Comparison of ENCODE assay signal across 17 cellular contexts in genomic region chr2:11357428-11357972, GRCh38. TPM values are rescaled to one million over a fixed set of nuclear protein-coding genes. Genes with fewer than 3 reads are reported as not detected.
DNase-seq lines count a peak whose midpoint lies in the region; ATAC-seq and TF ChIP-seq lines count a peak whose summit lies in the region.
"Had no signal": no experiment of that assay in that cellular context is flagged by ENCODE, and none has a peak within 500 bp of the region (broad histone marks: within the 10 kb centered on the region; RNA-seq: fewer than 3 reads in every experiment).

No MANE protein-coding gene starts in this region.

- peak overlapping the region; percentile 25 for H3K27ac ChIP-seq in SK-N-MC
- H3K27ac ChIP-seq in heart left ventricle = no peak overlapping the region
- peak overlapping the region in 1 of 2 donors; percentile 14 for H3K27ac ChIP-seq in lung (ENCODE audit: low read depth in 1 of 2, low read length in 1 of 2)
- H3K27ac ChIP-seq in subcutaneous abdominal adipose tissue (ENCODE audit: low read depth, low read length) = peak overlapping the region; percentile 50
- peak overlapping the region in 1 of 4 donors; percentile 32 for H3K27ac ChIP-seq in sigmoid colon
- H3K27ac ChIP-seq: C4-2B, tibial artery had no signal

- H3K4me1 ChIP-seq in heart left ventricle (peaks cover 0 to 13% (median 8%) of the 10 kb centered on the region in 12 donors), lung (ENCODE audit: control insufficient read depth in 2 of 2, insufficient read depth in 2 of 2, low read length in 2 of 2) (peaks cover 5 to 17% of the 10 kb centered on the region in 2 donors), subcutaneous abdominal adipose tissue (ENCODE audit: control insufficient read depth in 5 of 5, insufficient read depth in 5 of 5, low read length in 5 of 5) (peaks cover 4 to 30% (median 25%) of the 10 kb centered on the region in 5 donors), sigmoid colon (peaks cover 0 to 10% (median 7%) of the 10 kb centered on the region in 4 donors)

- H3K4me3 ChIP-seq in SK-N-MC (no peak overlapping the region), heart left ventricle (no peak overlapping the region), lung (no peak overlapping the region), subcutaneous abdominal adipose tissue (ENCODE audit: low read depth in 1 of 5, low read length in 5 of 5) (no peak overlapping the region), sigmoid colon (no peak overlapping the region)
- H3K4me3 ChIP-seq: esophagus muscularis mucosa, tibial artery had no signal

- TF ChIP-seq EP300 in sigmoid colon (IDR thresholded peaks at IDR 0.05) = no peak

- DNase-seq in SK-N-MC (ENCODE audit: low read depth, low spot score) (no peak), heart left ventricle (no peak), lung (ENCODE audit: low spot score) (peak; percentile 59), C1 segment of cervical spinal cord (lab: John Stamatoyannopoulos, UW) (no peak), D341Med (ENCODE audit: low spot score) (no peak), sigmoid colon (no peak)
- DNase-seq: activated CD8-positive, alpha-beta T cell treated with anti-CD3 and anti-CD28 coated beads for 36 hours; naive B cell; NCI-H1694; NCI-H226; stimulated activated CD4-positive, alpha-beta T cell treated with anti-CD3 and anti-CD28 coated beads, Interleukin-15, amount 100 ng/mL, for 24 hours; stimulated activated naive B cell treated with anti-CD40 and anti-IgM and Interleukin-4, amounts not matched to agents 10 μg/mL and 1 μg/mL and 100 μg/mL, for 72 hours; tibial artery had no signal

- TF ChIP-seq CTCF in heart left ventricle (IDR thresholded peaks at IDR 0.05) = no peak
- no peak for TF ChIP-seq CTCF in lung (IDR thresholded peaks at IDR 0.05; ENCODE audit: control extremely low read depth, extremely low read depth)
- no peak for TF ChIP-seq CTCF in sigmoid colon (IDR thresholded peaks at IDR 0.05)

- H3K9me3 ChIP-seq in SK-N-MC (ENCODE audit: low read depth, low read length) (no peaks in the 10 kb centered on the region), heart left ventricle (no peaks in the 10 kb centered on the region), lung (ENCODE audit: control insufficient read depth in 2 of 2, insufficient read depth in 1 of 2, low read length in 1 of 2) (no peaks in the 10 kb centered on the region), subcutaneous abdominal adipose tissue (ENCODE audit: control insufficient read depth in 5 of 5, low read length in 5 of 5) (no peaks in the 10 kb centered on the region), sigmoid colon (no peaks in the 10 kb centered on the region)
- H3K9me3 ChIP-seq: esophagus muscularis mucosa, tibial artery had no signal

- intact Hi-C loops in heart left ventricle (cut with DNase I) (no loop called here), sigmoid colon (cut with DNase I) (no loop called here)

- 61 to 86% (median 75%) methylated on average over 6 to 7 of the region's 7 CpGs for WGBS in heart left ventricle, 4 donors
- WGBS in lung, 2 donors = 57 to 80% methylated on average over 7 of the region's 7 CpGs
- 30 to 73% methylated on average over 7 of the region's 7 CpGs for WGBS in sigmoid colon, 2 donors

- H3K36me3 ChIP-seq in SK-N-MC (ENCODE audit: insufficient read depth, low read length) (no peaks in the 10 kb centered on the region), heart left ventricle (no peaks in the 10 kb centered on the region), lung (ENCODE audit: control insufficient read depth in 2 of 2, insufficient read depth in 2 of 2, low read length in 2 of 2) (no peaks in the 10 kb centered on the region), subcutaneous abdominal adipose tissue (ENCODE audit: control insufficient read depth in 5 of 5, insufficient read depth in 5 of 5, low read length in 5 of 5) (no peaks in the 10 kb centered on the region), sigmoid colon (no peaks in the 10 kb centered on the region)
- H3K36me3 ChIP-seq: esophagus muscularis mucosa, tibial artery had no signal

- TF ChIP-seq POLR2A in heart left ventricle (IDR thresholded peaks at IDR 0.05) (no peak), sigmoid colon (IDR thresholded peaks at IDR 0.05) (no peak)

- no peak overlapping the region for H3K9ac ChIP-seq in SK-N-MC (ENCODE audit: insufficient read length)
- H3K9ac ChIP-seq in subcutaneous abdominal adipose tissue (ENCODE audit: low read length in 5 of 5) = no peak overlapping the region

- ATAC-seq in heart left ventricle (peak; percentile 53 to 76 (median 64)), lung (ENCODE audit: insufficient read depth, low FRiP score) (peak; percentile 68), HG02571 (IDR thresholded peaks at IDR 0.05; ENCODE audit: unreplicated experiment) (no peak)
- ATAC-seq: activated CD8-positive, alpha-beta T cell treated with anti-CD3 and anti-CD28 coated beads for 36 hours; stimulated activated naive B cell treated with anti-CD40 and anti-IgM and Interleukin-4, amounts not matched to agents 10 μg/mL and 1 μg/mL and 100 μg/mL, for 72 hours had no signal

- no peaks in the 10 kb centered on the region for H3K27me3 ChIP-seq in heart left ventricle
- no peaks in the 10 kb centered on the region for H3K27me3 ChIP-seq in lung (ENCODE audit: control insufficient read depth, insufficient read depth)
- no peaks in the 10 kb centered on the region for H3K27me3 ChIP-seq in subcutaneous abdominal adipose tissue (ENCODE audit: control insufficient read depth in 5 of 5, insufficient read depth in 4 of 5, low read length in 5 of 5)
- H3K27me3 ChIP-seq in sigmoid colon = no peaks in the 10 kb centered on the region
- H3K27me3 ChIP-seq: esophagus muscularis mucosa, tibial artery had no signal

RNA-seq across cellular contexts. Expression of gene ROCK2, which starts 13.1 kb away (rescaled TPM):
- 10 to 100 TPM; 25.3 to 44.3 (median 39.0) TPM for total RNA-seq in heart left ventricle
- 10 to 100 TPM in 1 of 2 donors, 1 to 10 TPM in 1; 6.1 to 14.3 TPM for polyA plus RNA-seq in heart left ventricle
- 100 to 1,000 TPM in 1 of 2 donors, 10 to 100 TPM in 1; 45.6 to 103 TPM for total RNA-seq in lung
- polyA plus RNA-seq in lung = 10 to 100 TPM in 1 of 2 donors, 1 to 10 TPM in 1; 8.0 to 11.8 TPM
- 10 to 100 TPM; 43.5 to 74.8 (median 48.3) TPM for total RNA-seq in sigmoid colon
- 10 to 100 TPM; 15.2 to 21.3 (median 16.8) TPM for polyA plus RNA-seq in sigmoid colon

Comparison
In these comparisons a context has a peak if more than half of its experiments do, and no peak if none do; other contexts are left out.
1. H3K27ac ChIP-seq: peak in SK-N-MC (single experiment) and subcutaneous abdominal adipose tissue (single experiment); none in heart left ventricle (0 of 12).